Comparison of ENCODE assay signal across 11 cellular contexts in the genomic region with DNA sequence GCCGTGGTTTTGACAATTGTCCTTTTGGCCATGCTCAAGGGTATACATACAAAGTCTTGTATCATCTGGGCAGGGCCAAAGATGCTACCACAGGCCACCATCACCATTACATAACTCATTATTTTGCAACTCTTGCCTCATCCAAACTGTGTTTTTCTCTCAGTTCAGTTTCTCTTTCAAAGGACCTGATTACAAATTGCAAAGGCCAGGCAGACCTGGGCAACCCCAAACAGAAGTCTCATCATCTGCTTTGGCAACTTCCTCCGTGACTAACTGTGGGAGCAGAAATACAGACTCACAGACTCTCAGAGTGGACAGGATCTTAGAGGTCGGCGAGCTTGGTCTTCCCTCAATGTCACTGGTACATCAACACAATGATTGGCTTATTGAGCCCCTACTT.
A peak's percentile ranks its signal among the peaks of the same experiment; 100 is the strongest.
DNase-seq lines count a peak whose midpoint lies in the region; ATAC-seq and TF ChIP-seq lines count a peak whose summit lies in the region.
"Had no signal": no experiment of that assay in that cellular context is flagged by ENCODE, and none has a peak within 500 bp of the region (broad histone marks: within the 10 kb centered on the region; RNA-seq: fewer than 3 reads in every experiment).

No MANE protein-coding gene starts in this region.

- no peaks in the 10 kb centered on the region for H3K36me3 ChIP-seq in mucosa of descending colon (ENCODE audit: low read depth)
- H3K36me3 ChIP-seq in neuronal stem cell (replicated peaks in 1 of 2; ENCODE audit: control insufficient read depth in 2 of 2, insufficient read depth in 2 of 2, low read length in 2 of 2), result no peaks in the 10 kb centered on the region
- H3K36me3 ChIP-seq in esophagus squamous epithelium, result no peaks in the 10 kb centered on the region
- H3K36me3 ChIP-seq: heart right ventricle had no signal

- H3K27ac Mint-ChIP-seq in central memory CD8-positive, alpha-beta T cell (ENCODE audit: low read depth), result peak overlapping the region; percentile 67
- H3K27ac Mint-ChIP-seq in glutamatergic neuron (ENCODE audit: unreplicated experiment), result no peak overlapping the region

- H3K4me1 ChIP-seq in mucosa of descending colon (ENCODE audit: low read depth) (no peaks in the 10 kb centered on the region), neuronal stem cell (ENCODE audit: control insufficient read depth in 2 of 2, insufficient read depth in 1 of 2, low read depth in 1 of 2, low read length in 2 of 2) (peaks cover 4 to 7% of the 10 kb centered on the region in 2 donors), esophagus squamous epithelium (peaks cover 13 to 22% (median 14%) of the 10 kb centered on the region in 3 donors)

- H3K18ac ChIP-seq in neuronal stem cell (ENCODE audit: low read length), result no peak overlapping the region

- H3K79me1 ChIP-seq in neuronal stem cell (ENCODE audit: low read depth, low read length), result no peaks in the 10 kb centered on the region

- WGBS in neuronal stem cell (ENCODE audit: extremely low coverage in 2 of 2, insufficient read length in 2 of 2, insufficient replicate concordance in 1 of 2), 2 donors, result no CpG with 5 or more reads among the region's 4 CpGs
- 69 to 88% methylated on average over 4 of the region's 4 CpGs for WGBS in esophagus squamous epithelium, 2 donors

- no peak for TF ChIP-seq CTCF in mucosa of descending colon (IDR thresholded peaks at IDR 0.05)
- no peak for TF ChIP-seq CTCF in glutamatergic neuron (IDR thresholded peaks at IDR 0.05; ENCODE audit: partially characterized antibody, unreplicated experiment)
- TF ChIP-seq CTCF in esophagus squamous epithelium (IDR thresholded peaks at IDR 0.05), result no peak

- no peaks in the 10 kb centered on the region for H3K9me3 Mint-ChIP-seq in central memory CD8-positive, alpha-beta T cell
- H3K9me3 Mint-ChIP-seq in glutamatergic neuron (ENCODE audit: unreplicated experiment), result no peaks in the 10 kb centered on the region

- no peak overlapping the region for H2BK5ac ChIP-seq in neuronal stem cell (ENCODE audit: low read length)

- no peak overlapping the region for H3K23ac ChIP-seq in neuronal stem cell (ENCODE audit: low read depth, low read length, poor library complexity)

- H3K27me3 Mint-ChIP-seq in central memory CD8-positive, alpha-beta T cell, result no peaks in the 10 kb centered on the region
- no peaks in the 10 kb centered on the region for H3K27me3 Mint-ChIP-seq in glutamatergic neuron (ENCODE audit: unreplicated experiment)

- no peak overlapping the region for H3K4me2 ChIP-seq in neuronal stem cell (ENCODE audit: insufficient read depth, low read length, poor library complexity, severe bottlenecking)

- H4K8ac ChIP-seq in neuronal stem cell (ENCODE audit: low read depth, low read length), result no peak overlapping the region

- no peak overlapping the region for H4K91ac ChIP-seq in neuronal stem cell (ENCODE audit: low read depth, low read length, poor library complexity)

- H3K4me1 Mint-ChIP-seq in central memory CD8-positive, alpha-beta T cell, result peaks cover 91% of the 10 kb centered on the region
- H3K4me1 Mint-ChIP-seq in glutamatergic neuron (ENCODE audit: low read depth, unreplicated experiment), result no peaks in the 10 kb centered on the region

- H2AFZ ChIP-seq in neuronal stem cell (ENCODE audit: low read length), result no peak overlapping the region

- H2BK120ac ChIP-seq in neuronal stem cell (ENCODE audit: low read depth, low read length), result no peak overlapping the region

- H3K4me3 Mint-ChIP-seq in central memory CD8-positive, alpha-beta T cell, result no peak overlapping the region
- H3K4me3 Mint-ChIP-seq in glutamatergic neuron (ENCODE audit: unreplicated experiment), result no peak overlapping the region

- H3K9me3 ChIP-seq in mucosa of descending colon (no peaks in the 10 kb centered on the region), neuronal stem cell (replicated peaks in 1 of 2; ENCODE audit: control insufficient read depth in 2 of 2, insufficient read depth in 1 of 2, low read depth in 1 of 2, low read length in 2 of 2) (peaks cover 2 to 3% of the 10 kb centered on the region in 2 donors), esophagus squamous epithelium (no peaks in the 10 kb centered on the region)

- H3K9ac ChIP-seq in neuronal stem cell (ENCODE audit: low read depth, low read length, poor library complexity), result no peak overlapping the region

- H2BK12ac ChIP-seq in neuronal stem cell (ENCODE audit: low read length), result no peak overlapping the region

- no peak overlapping the region for H2AK5ac ChIP-seq in neuronal stem cell (ENCODE audit: low read depth, low read length)

- H3K14ac ChIP-seq in neuronal stem cell (ENCODE audit: low read length), result no peak overlapping the region

- intact Hi-C loops in mucosa of descending colon (cut with DNase I, micrococcal nuclease), result no loop called here
- intact Hi-C loops in esophagus squamous epithelium (cut with DNase I), result no loop called here

- no peak overlapping the region for H3K4me3 ChIP-seq in mucosa of descending colon
- H3K4me3 ChIP-seq in neuronal stem cell (ENCODE audit: low read length in 2 of 2), result no peak overlapping the region
- H3K4me3 ChIP-seq in esophagus squamous epithelium, result no peak overlapping the region
- H3K4me3 ChIP-seq: heart right ventricle had no signal

- H2BK15ac ChIP-seq in neuronal stem cell (ENCODE audit: low read length), result no peak overlapping the region

- DNase-seq in GF-D8 (lab: John Stamatoyannopoulos, UW) (peak; percentile 93), NCI-H226 (peak; percentile 11), mucosa of descending colon (no peak), neuronal stem cell (ENCODE audit: low spot score) (no peak), glutamatergic neuron (no peak), esophagus squamous epithelium (lab: John Stamatoyannopoulos, UW) (no peak)
- DNase-seq in central memory CD8-positive, alpha-beta T cell (ENCODE audit: low spot score in 2 of 2), result no peak
- DNase-seq: heart right ventricle; stimulated activated CD8-positive, alpha-beta memory T cell treated with anti-CD3 and anti-CD28 coated beads, Interleukin-4, amount 100 ng/mL, for 48 hours had no signal

- no peak overlapping the region for H3K27ac ChIP-seq in neuronal stem cell (replicated peaks; ENCODE audit: low read length)
- peak overlapping the region in 1 of 4 donors; percentile 36 for H3K27ac ChIP-seq in esophagus squamous epithelium
- H3K27ac ChIP-seq: RWPE1 had no signal

- no peak for TF ChIP-seq POLR2A in esophagus squamous epithelium (IDR thresholded peaks at IDR 0.05)

- H3K27me3 ChIP-seq in neuronal stem cell (ENCODE audit: control insufficient read depth in 3 of 3, insufficient read depth in 3 of 3, low read depth in 1 of 3, low read length in 3 of 3) (no peaks in the 10 kb centered on the region), esophagus squamous epithelium (no peaks in the 10 kb centered on the region)
- H3K27me3 ChIP-seq: heart right ventricle had no signal

- H3K36me3 Mint-ChIP-seq in central memory CD8-positive, alpha-beta T cell (ENCODE audit: insufficient read depth), result peaks cover 7% of the 10 kb centered on the region
- H3K36me3 Mint-ChIP-seq in glutamatergic neuron (ENCODE audit: unreplicated experiment), result no peaks in the 10 kb centered on the region

- peak; percentile 28 for ATAC-seq in central memory CD8-positive, alpha-beta T cell (replicated peaks; ENCODE audit: extremely low read depth, poor library complexity, severe bottlenecking)
- ATAC-seq in mucosa of descending colon, result peak; percentile 44
- no peak for ATAC-seq in GM18909 (IDR thresholded peaks at IDR 0.05; ENCODE audit: poor library complexity, unreplicated experiment)

- H3K4ac ChIP-seq in neuronal stem cell (ENCODE audit: low read length), result no peak overlapping the region

Comparison
In these comparisons a context has a peak if more than half of its experiments do, and no peak if none do; other contexts are left out.
1. DNase-seq: peak in GF-D8 (single experiment) and NCI-H226 (single experiment); none in central memory CD8-positive, alpha-beta T cell (0 of 2), mucosa of descending colon (0 of 3), neuronal stem cell (single experiment), glutamatergic neuron (single experiment) and esophagus squamous epithelium (single experiment).